Comparison of ENCODE assay signal across 17 cellular contexts in the genomic region with DNA sequence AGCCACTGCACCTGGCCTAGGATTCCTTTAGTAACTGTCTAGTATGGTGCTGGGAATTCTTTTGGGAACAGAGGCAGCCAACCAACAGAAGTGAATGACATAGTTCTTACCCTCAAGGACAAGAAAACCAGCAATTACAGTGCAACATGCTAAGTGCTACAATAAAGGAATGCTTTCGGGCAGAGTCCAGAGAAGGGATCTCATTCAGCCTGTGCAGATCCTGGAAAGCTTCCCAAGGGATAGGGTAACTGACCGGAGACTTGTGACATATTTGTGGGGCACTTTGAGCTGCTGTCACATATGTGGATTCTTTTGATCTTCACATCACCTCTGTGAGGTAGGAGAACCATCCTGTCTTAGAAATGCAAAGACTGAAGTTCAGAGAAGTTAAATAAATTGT. TPM values are rescaled to one million over a fixed set of nuclear protein-coding genes. Genes with fewer than 3 reads are reported as not detected.
A peak's percentile ranks its signal among the peaks of the same experiment; 100 is the strongest.
DNase-seq lines count a peak whose midpoint lies in the region; ATAC-seq and TF ChIP-seq lines count a peak whose summit lies in the region.
"Had no signal": no experiment of that assay in that cellular context is flagged by ENCODE, and none has a peak within 500 bp of the region (broad histone marks: within the 10 kb centered on the region; RNA-seq: fewer than 3 reads in every experiment).

No MANE protein-coding gene starts in this region.

- no peaks in the 10 kb centered on the region for H3K27me3 Mint-ChIP-seq in stimulated activated naive CD8-positive, alpha-beta T cell treated with anti-CD3 and anti-CD28 coated beads, Interleukin-15, amount 100 ng/mL, for 72 hours

- intact Hi-C loops in gastrocnemius medialis (cut with DNase I; ENCODE audit: low total_unique reads) = loop anchor here (1.0 kb wide), 1 partner anchor 145 kb away; no protein-coding TSS in a partner anchor

- H3K4me1 ChIP-seq in adipocyte (ENCODE audit: control insufficient read depth, insufficient read depth, low read length) = no peaks in the 10 kb centered on the region
- H3K4me1 ChIP-seq in gastrocnemius medialis = no peaks in the 10 kb centered on the region

- H3K27me3 ChIP-seq in adipocyte (replicated peaks; ENCODE audit: control insufficient read depth, insufficient read depth, low read length) (peaks cover 26% of the 10 kb centered on the region), gastrocnemius medialis (no peaks in the 10 kb centered on the region)

- H3K27ac ChIP-seq in gastrocnemius medialis = no peak overlapping the region
- H3K27ac ChIP-seq: C4-2B had no signal

- H3K4me1 Mint-ChIP-seq in stimulated activated naive CD8-positive, alpha-beta T cell treated with anti-CD3 and anti-CD28 coated beads, Interleukin-15, amount 100 ng/mL, for 72 hours = peaks cover 8% of the 10 kb centered on the region

- in situ Hi-C loops in gastrocnemius medialis (cut with MboI; ENCODE audit: low sequenced_read_pairs in 4 of 4) = no loop called here

- H3K4me3 ChIP-seq in adipocyte (ENCODE audit: low read length) = no peak overlapping the region
- no peak overlapping the region for H3K4me3 ChIP-seq in gastrocnemius medialis
- H3K4me3 ChIP-seq: GM23338 had no signal

- peak; percentile 39 to 80 for ATAC-seq in gastrocnemius medialis
- no peak for ATAC-seq in stimulated activated naive CD8-positive, alpha-beta T cell treated with anti-CD3 and anti-CD28 coated beads, Interleukin-15, amount 100 ng/mL, for 72 hours
- ATAC-seq: GM23338 had no signal

- H3K27ac Mint-ChIP-seq in stimulated activated naive CD8-positive, alpha-beta T cell treated with anti-CD3 and anti-CD28 coated beads, Interleukin-15, amount 100 ng/mL, for 72 hours = no peak overlapping the region
- H3K27ac Mint-ChIP-seq: GM23338 had no signal

- TF ChIP-seq CTCF in gastrocnemius medialis (IDR thresholded peaks at IDR 0.05 in 4 of 5, conservative IDR thresholded peaks at IDR 0.05 in 1 of 5) = no peak

- H3K9me3 Mint-ChIP-seq in stimulated activated naive CD8-positive, alpha-beta T cell treated with anti-CD3 and anti-CD28 coated beads, Interleukin-15, amount 100 ng/mL, for 72 hours = no peaks in the 10 kb centered on the region
- H3K9me3 Mint-ChIP-seq: GM23338 had no signal

- DNase-seq in AG08395 (ENCODE audit: low spot score) = peak; percentile 12
- DNase-seq in adipocyte (ENCODE audit: low read depth) = peak; percentile 34
- DNase-seq in islet precursor cell = peak; percentile 71
- peak in 1 of 2 donors; percentile 22 for DNase-seq in gastrocnemius medialis
- DNase-seq in H4 (ENCODE audit: low spot score) = no peak
- DNase-seq in stimulated activated naive CD8-positive, alpha-beta T cell treated with anti-CD3 and anti-CD28 coated beads, Interleukin-15, amount 100 ng/mL, for 72 hours = no peak
- no peak for DNase-seq in NCI-H510A (lab: John Stamatoyannopoulos, UW)
- no peak for DNase-seq in NCI-H526 (lab: John Stamatoyannopoulos, UW)
- DNase-seq: 8988T, DND-41, GDM1, NCI-H1417, NCI-H1930, NCI-H2171, NCI-H510A treated with DMSO at 0.1 percent for 48 hours had no signal

- no peak for TF ChIP-seq POLR2A in gastrocnemius medialis (IDR thresholded peaks at IDR 0.05)

- no peaks in the 10 kb centered on the region for H3K36me3 ChIP-seq in adipocyte (ENCODE audit: control insufficient read depth, insufficient read depth, low read length, severe bottlenecking)
- H3K36me3 ChIP-seq in gastrocnemius medialis = no peaks in the 10 kb centered on the region

- no peak overlapping the region for H3K4me3 Mint-ChIP-seq in stimulated activated naive CD8-positive, alpha-beta T cell treated with anti-CD3 and anti-CD28 coated beads, Interleukin-15, amount 100 ng/mL, for 72 hours
- H3K4me3 Mint-ChIP-seq: GM23338 had no signal

- H3K9me3 ChIP-seq in adipocyte (ENCODE audit: control insufficient read depth, low read length) (no peaks in the 10 kb centered on the region), gastrocnemius medialis (no peaks in the 10 kb centered on the region)

- no peak overlapping the region for H3K9ac ChIP-seq in adipocyte (ENCODE audit: low read length)

RNA-seq across cellular contexts. Expression of gene C6orf15, which starts 46.8 kb away (rescaled TPM):
- total RNA-seq in gastrocnemius medialis = not detected
- not detected in 2 replicates for total RNA-seq in H4 (2014; rRNA removed; shearing (Covaris generic))
- total RNA-seq: GM23338 had no signal

RNA-seq across cellular contexts. Expression of gene PSORS1C1, which starts 49.0 kb away (rescaled TPM):
- not detected for total RNA-seq in gastrocnemius medialis
- total RNA-seq in H4 (2014; rRNA removed; shearing (Covaris generic)) = 0.06 and 0.35 TPM in 2 replicates
- total RNA-seq: GM23338 had no signal

RNA-seq across cellular contexts. Expression of gene CDSN, which starts 54.7 kb away (rescaled TPM):
- not detected for total RNA-seq in gastrocnemius medialis
- total RNA-seq in H4 (2014; rRNA removed; shearing (Covaris generic)) = not detected in 2 replicates

RNA-seq across cellular contexts. Expression of gene MUC22, which starts 55.3 kb away (rescaled TPM):
- under 1 TPM; 0.05 to 0.36 (median 0.18) TPM for total RNA-seq in gastrocnemius medialis
- total RNA-seq in H4 (2014; rRNA removed; shearing (Covaris generic)) = not detected in 2 replicates
- total RNA-seq: GM23338 had no signal

Comparison
In these comparisons a context has a peak if more than half of its experiments do, and no peak if none do; other contexts are left out.
1. DNase-seq: peak in AG08395 (single experiment), adipocyte (single experiment) and islet precursor cell (single experiment); none in H4 (single experiment), stimulated activated naive CD8-positive, alpha-beta T cell treated with anti-CD3 and anti-CD28 coated beads, Interleukin-15, amount 100 ng/mL, for 72 hours (0 of 2), NCI-H510A (single experiment) and NCI-H526 (0 of 2).